Comparison of ENCODE assay signal across 33 cellular contexts in the genomic region with DNA sequence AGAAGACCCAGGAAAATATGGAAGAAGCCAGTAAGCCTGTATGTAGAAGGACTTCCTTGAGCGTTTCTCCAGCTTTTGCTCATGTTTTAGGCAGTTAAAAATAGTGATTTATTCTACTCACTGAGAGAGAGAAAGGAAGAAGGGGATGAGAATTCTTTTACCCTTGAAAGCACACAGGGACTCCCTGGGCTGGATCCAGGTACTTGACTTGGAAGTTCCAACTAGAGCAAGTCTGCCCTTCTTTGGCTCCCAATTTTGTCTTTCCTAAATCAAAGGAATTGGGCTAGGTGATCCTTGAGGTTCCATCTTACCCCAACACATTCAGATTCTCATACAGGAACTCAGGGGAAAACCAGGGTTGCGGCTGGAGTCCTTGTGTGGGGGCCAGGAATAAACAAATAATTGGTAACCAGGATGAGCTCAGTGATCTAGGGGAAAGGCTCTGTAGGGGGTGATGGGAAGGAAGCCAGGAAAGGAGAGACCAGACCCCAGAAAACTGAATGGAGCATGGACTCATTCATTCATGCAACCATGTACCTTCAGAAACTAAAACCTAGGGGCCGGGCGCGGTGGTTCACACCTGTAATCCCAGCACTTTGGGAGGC. TPM values are rescaled to one million over a fixed set of nuclear protein-coding genes. Genes with fewer than 3 reads are reported as not detected.
A peak's percentile ranks its signal among the peaks of the same experiment; 100 is the strongest.
DNase-seq lines count a peak whose midpoint lies in the region; ATAC-seq and TF ChIP-seq lines count a peak whose summit lies in the region.
"Had no signal": no experiment of that assay in that cellular context is flagged by ENCODE, and none has a peak within 500 bp of the region (broad histone marks: within the 10 kb centered on the region; RNA-seq: fewer than 3 reads in every experiment).

No MANE protein-coding gene starts in this region.

- no peaks in the 10 kb centered on the region for H3K27me3 ChIP-seq in RWPE2 (ENCODE audit: insufficient read depth, poor library complexity, severe bottlenecking)
- no peaks in the 10 kb centered on the region for H3K27me3 ChIP-seq in mesendoderm (ENCODE audit: insufficient read depth, low read length, poor library complexity)
- H3K27me3 ChIP-seq in stomach, result peaks cover 0 to 18% (median 0%) of the 10 kb centered on the region in 3 donors
- H3K27me3 ChIP-seq in effector memory CD4-positive, alpha-beta T cell (replicated peaks; ENCODE audit: control insufficient read depth, insufficient read depth, low read length, poor library complexity, severe bottlenecking), result no peaks in the 10 kb centered on the region
- H3K27me3 ChIP-seq: BLaER1, heart left ventricle, neural progenitor cell, pancreas had no signal

- peaks cover 7% of the 10 kb centered on the region for H3K36me3 Mint-ChIP-seq in endothelial cell (ENCODE audit: low read depth, unreplicated experiment)
- H3K36me3 Mint-ChIP-seq: neural progenitor cell, WTC11 had no signal

- no peak overlapping the region for H3K9ac ChIP-seq in mesendoderm (ENCODE audit: low read length)
- H3K9ac ChIP-seq: BLaER1, neural progenitor cell had no signal

- H3K18ac ChIP-seq in mesendoderm (ENCODE audit: low read length), result peak overlapping the region; percentile 82

- H3K4me1 Mint-ChIP-seq in endothelial cell (ENCODE audit: unreplicated experiment), result peaks cover 79% of the 10 kb centered on the region

- no peaks in the 10 kb centered on the region for H3K79me1 ChIP-seq in mesendoderm (ENCODE audit: low read length)

- H4K5ac ChIP-seq in mesendoderm (ENCODE audit: low read length), result peak overlapping the region; percentile 82

- H3K27ac Mint-ChIP-seq in endothelial cell (ENCODE audit: unreplicated experiment), result peak overlapping the region; percentile 98
- H3K27ac Mint-ChIP-seq: neural progenitor cell, WTC11 had no signal

- H3K79me2 ChIP-seq in mesendoderm (ENCODE audit: control insufficient read depth, insufficient read depth, low read length), result no peaks in the 10 kb centered on the region

- no peak for TF ChIP-seq EP300 in stomach (IDR thresholded peaks at IDR 0.05)

- H3K4me3 Mint-ChIP-seq in endothelial cell (ENCODE audit: unreplicated experiment), result peak overlapping the region; percentile 15
- H3K4me3 Mint-ChIP-seq: activated CD4-positive, alpha-beta T cell treated with anti-CD3 and anti-CD28 coated beads, Interleukin-2, amount 10 ng/mL, durations not matched to agents 7 days and 5 days; neural progenitor cell; WTC11 had no signal

- TF ChIP-seq CTCF in RWPE2 (IDR thresholded peaks at IDR 0.05; ENCODE audit: poor library complexity, severe bottlenecking) (no peak), endothelial cell (IDR thresholded peaks at IDR 0.05; ENCODE audit: unreplicated experiment) (no peak), stomach (IDR thresholded peaks at IDR 0.05) (no peak)

- H3K4me3 ChIP-seq in RWPE2 (ENCODE audit: severe bottlenecking), result no peak overlapping the region
- H3K4me3 ChIP-seq in mesendoderm (ENCODE audit: low read length), result no peak overlapping the region
- H3K4me3 ChIP-seq in stomach, result no peak overlapping the region
- no peak overlapping the region for H3K4me3 ChIP-seq in effector memory CD4-positive, alpha-beta T cell (ENCODE audit: insufficient read depth, low read depth, low read length, poor library complexity, severe bottlenecking)
- H3K4me3 ChIP-seq: BLaER1, GM12878, heart left ventricle, neural progenitor cell, pancreas had no signal

- H3K36me3 ChIP-seq in RWPE2 (ENCODE audit: low read depth), result no peaks in the 10 kb centered on the region
- H3K36me3 ChIP-seq in mesendoderm (ENCODE audit: control insufficient read depth, insufficient read depth, low read length), result no peaks in the 10 kb centered on the region
- no peaks in the 10 kb centered on the region for H3K36me3 ChIP-seq in stomach
- no peaks in the 10 kb centered on the region for H3K36me3 ChIP-seq in effector memory CD4-positive, alpha-beta T cell (ENCODE audit: control insufficient read depth, insufficient read depth, low read length)
- H3K36me3 ChIP-seq: BLaER1, heart left ventricle, neural progenitor cell, pancreas had no signal

- no peak overlapping the region for H3K4me2 ChIP-seq in mesendoderm (ENCODE audit: low read length)
- H3K4me2 ChIP-seq: BLaER1 had no signal

- no peak for ATAC-seq in RWPE2 (ENCODE audit: low read depth)
- no peak for ATAC-seq in GM18909 (IDR thresholded peaks at IDR 0.05; ENCODE audit: poor library complexity, unreplicated experiment)
- ATAC-seq: GM12878, heart left ventricle, pancreas, WTC11 had no signal

- H2BK120ac ChIP-seq in mesendoderm (ENCODE audit: low read depth, low read length), result no peak overlapping the region

- H4K8ac ChIP-seq in mesendoderm (ENCODE audit: low read depth, low read length), result no peak overlapping the region

- peak overlapping the region; percentile 28 for H2AK5ac ChIP-seq in mesendoderm (ENCODE audit: low read length)

- H3K27ac ChIP-seq in RWPE2 (ENCODE audit: poor library complexity, severe bottlenecking) (peak overlapping the region; percentile 94), mesendoderm (ENCODE audit: low read depth, low read length) (peak overlapping the region; percentile 68), stomach (peak overlapping the region in 3 of 5 donors; percentile 14 to 74 (median 29))
- no peak overlapping the region for H3K27ac ChIP-seq in effector memory CD4-positive, alpha-beta T cell (ENCODE audit: insufficient read depth, low read length, poor library complexity, severe bottlenecking)
- H3K27ac ChIP-seq: BLaER1, epithelial cell of prostate, HL-60, pancreas had no signal

- H3K23ac ChIP-seq in mesendoderm (ENCODE audit: low read length), result no peak overlapping the region

- H3K56ac ChIP-seq in mesendoderm (ENCODE audit: low read length), result peak overlapping the region; percentile 71

- peak overlapping the region; percentile 46 for H3K4ac ChIP-seq in mesendoderm (ENCODE audit: low read depth, low read length)

- TF ChIP-seq POLR2A in stomach (IDR thresholded peaks at IDR 0.05), result no peak

- no peak overlapping the region for H2BK15ac ChIP-seq in mesendoderm (replicated peaks; ENCODE audit: low read depth)

- H3K9me3 ChIP-seq in RWPE2 (ENCODE audit: severe bottlenecking) (no peaks in the 10 kb centered on the region), stomach (no peaks in the 10 kb centered on the region)
- no peaks in the 10 kb centered on the region for H3K9me3 ChIP-seq in effector memory CD4-positive, alpha-beta T cell (ENCODE audit: control insufficient read depth, low read length)
- H3K9me3 ChIP-seq: BLaER1, heart left ventricle, pancreas had no signal

- DNase-seq in RWPE2 (ENCODE audit: low spot score) (no peak), endothelial cell (ENCODE audit: low spot score) (no peak), mesendoderm (no peak), stomach (no peak), SKM-1 (lab: John Stamatoyannopoulos, UW; ENCODE audit: unreplicated experiment) (no peak), middle frontal gyrus (ENCODE audit: extremely low spot score, low spot score) (no peak)
- DNase-seq in effector memory CD4-positive, alpha-beta T cell, result no peak
- DNase-seq: activated CD4-positive, alpha-beta T cell treated with anti-CD3 and anti-CD28 coated beads, Interleukin-2, amount 10 ng/mL, durations not matched to agents 7 days and 5 days; DMS153; heart left ventricle; KG1; NCI-H1105; NCI-H187; NCI-H446 treated with DMSO at 0.1 percent for 48 hours; pancreas; retina; small intestine; stimulated activated naive CD4-positive, alpha-beta T cell treated with Interleukin-2 at 50 U/mL for 16 hours; T-helper 1 cell had no signal

- no CpG with 5 or more reads among the region's 5 CpGs for WGBS in mesendoderm (ENCODE audit: extremely low coverage, insufficient coverage, low lambda C conversion rate)
- 86 to 94% (median 91%) methylated on average over 5 of the region's 5 CpGs for WGBS in stomach, 5 donors

- H3K9me3 Mint-ChIP-seq in endothelial cell (ENCODE audit: unreplicated experiment), result no peaks in the 10 kb centered on the region
- H3K9me3 Mint-ChIP-seq: activated CD4-positive, alpha-beta T cell treated with anti-CD3 and anti-CD28 coated beads, Interleukin-2, amount 10 ng/mL, durations not matched to agents 7 days and 5 days; neural progenitor cell; WTC11 had no signal

- peaks cover 23% of the 10 kb centered on the region for H3K27me3 Mint-ChIP-seq in endothelial cell (ENCODE audit: unreplicated experiment)

- intact Hi-C loops in stomach (cut with DNase I; ENCODE audit: low total_unique reads), result no loop called here

- H3K4me1 ChIP-seq in RWPE2 (ENCODE audit: insufficient read depth, poor library complexity, severe bottlenecking) (peaks cover 46% of the 10 kb centered on the region), mesendoderm (ENCODE audit: control insufficient read depth, low read depth, low read length) (peaks cover 45% of the 10 kb centered on the region), stomach (peaks cover 8 to 51% (median 20%) of the 10 kb centered on the region in 4 donors)
- peaks cover 11% of the 10 kb centered on the region for H3K4me1 ChIP-seq in effector memory CD4-positive, alpha-beta T cell (ENCODE audit: control insufficient read depth, insufficient read depth, low read length, poor library complexity, severe bottlenecking)

- peak overlapping the region; percentile 93 for H2BK5ac ChIP-seq in mesendoderm (ENCODE audit: low read length)

RNA-seq across cellular contexts. Expression of gene ITGA5, which starts 11.5 kb away (rescaled TPM):
- 688 TPM for total RNA-seq in endothelial cell (ENCODE audit: unreplicated experiment)
- polyA plus RNA-seq in mesendoderm (2013, experiment 1 of 2), result 39.8 TPM
- polyA plus RNA-seq in mesendoderm (2013, experiment 2 of 2), result 35.6 TPM
- total RNA-seq in stomach, result 100 to 1,000 TPM in 2 of 5 donors, 10 to 100 TPM in 3; 53.7 to 182 (median 88.8) TPM
- 100 to 1,000 TPM in 1 of 3 donors, 10 to 100 TPM in 2; 29.3 to 102 (median 33.2) TPM for polyA plus RNA-seq in stomach

RNA-seq across cellular contexts. Expression of gene GTSF1, which starts 42.8 kb away (rescaled TPM):
- total RNA-seq in endothelial cell (ENCODE audit: unreplicated experiment) (not detected), stomach (not detected)
- polyA plus RNA-seq in mesendoderm (2013, experiment 1 of 2), result 2.7 TPM
- 2.8 TPM for polyA plus RNA-seq in mesendoderm (2013, experiment 2 of 2)
- under 1 TPM in 2 of 3 donors, not detected in 1; 0.44 to 0.50 TPM for polyA plus RNA-seq in stomach
- total RNA-seq: chondrocyte, H4, lower leg skin, MCF 10A, RPMI7951, SK-MEL-5 had no signal
- polyA plus RNA-seq: AG04450, pancreas had no signal

RNA-seq across cellular contexts. Expression of gene ZNF385A, which starts 46.0 kb away (rescaled TPM):
- 15.6 TPM for total RNA-seq in endothelial cell (ENCODE audit: unreplicated experiment)
- 6.6 TPM for polyA plus RNA-seq in mesendoderm (2013, experiment 1 of 2)
- polyA plus RNA-seq in mesendoderm (2013, experiment 2 of 2), result 6.0 TPM
- 10 to 100 TPM in 1 of 5 donors, 1 to 10 TPM in 4; 1.2 to 35.7 (median 2.6) TPM for total RNA-seq in stomach
- 10 to 100 TPM; 16.9 to 35.1 (median 17.6) TPM for polyA plus RNA-seq in stomach
